In the genomic region with DNA sequence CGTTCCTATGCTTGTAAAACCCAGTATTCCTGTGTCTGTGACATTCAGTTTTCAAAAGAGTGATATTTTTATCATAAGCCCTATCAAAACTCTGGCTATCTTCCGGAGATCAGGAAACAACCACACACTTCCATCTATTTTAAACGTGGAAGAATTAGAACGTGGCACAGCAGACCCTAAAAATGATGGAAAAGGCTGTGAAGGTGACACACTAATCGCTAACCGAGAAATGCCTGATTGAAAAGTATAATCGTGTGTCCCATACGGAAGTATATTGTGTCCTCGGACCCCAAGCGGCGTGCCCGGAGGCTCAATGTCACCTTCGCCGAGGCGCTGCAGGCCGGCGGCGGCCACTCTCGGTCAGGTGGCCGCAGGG, we compare ENCODE assay signal across 1 cellular context.
TF ChIP-seq lines count a peak whose summit lies in the region.

No MANE protein-coding gene starts in this region.

TF ChIP-seq in K562, 482 proteins besides CTCF, POLR2A, EP300 and RAD21 (continued from another document and continues in another):
- TF ChIP-seq, protein P1, sequence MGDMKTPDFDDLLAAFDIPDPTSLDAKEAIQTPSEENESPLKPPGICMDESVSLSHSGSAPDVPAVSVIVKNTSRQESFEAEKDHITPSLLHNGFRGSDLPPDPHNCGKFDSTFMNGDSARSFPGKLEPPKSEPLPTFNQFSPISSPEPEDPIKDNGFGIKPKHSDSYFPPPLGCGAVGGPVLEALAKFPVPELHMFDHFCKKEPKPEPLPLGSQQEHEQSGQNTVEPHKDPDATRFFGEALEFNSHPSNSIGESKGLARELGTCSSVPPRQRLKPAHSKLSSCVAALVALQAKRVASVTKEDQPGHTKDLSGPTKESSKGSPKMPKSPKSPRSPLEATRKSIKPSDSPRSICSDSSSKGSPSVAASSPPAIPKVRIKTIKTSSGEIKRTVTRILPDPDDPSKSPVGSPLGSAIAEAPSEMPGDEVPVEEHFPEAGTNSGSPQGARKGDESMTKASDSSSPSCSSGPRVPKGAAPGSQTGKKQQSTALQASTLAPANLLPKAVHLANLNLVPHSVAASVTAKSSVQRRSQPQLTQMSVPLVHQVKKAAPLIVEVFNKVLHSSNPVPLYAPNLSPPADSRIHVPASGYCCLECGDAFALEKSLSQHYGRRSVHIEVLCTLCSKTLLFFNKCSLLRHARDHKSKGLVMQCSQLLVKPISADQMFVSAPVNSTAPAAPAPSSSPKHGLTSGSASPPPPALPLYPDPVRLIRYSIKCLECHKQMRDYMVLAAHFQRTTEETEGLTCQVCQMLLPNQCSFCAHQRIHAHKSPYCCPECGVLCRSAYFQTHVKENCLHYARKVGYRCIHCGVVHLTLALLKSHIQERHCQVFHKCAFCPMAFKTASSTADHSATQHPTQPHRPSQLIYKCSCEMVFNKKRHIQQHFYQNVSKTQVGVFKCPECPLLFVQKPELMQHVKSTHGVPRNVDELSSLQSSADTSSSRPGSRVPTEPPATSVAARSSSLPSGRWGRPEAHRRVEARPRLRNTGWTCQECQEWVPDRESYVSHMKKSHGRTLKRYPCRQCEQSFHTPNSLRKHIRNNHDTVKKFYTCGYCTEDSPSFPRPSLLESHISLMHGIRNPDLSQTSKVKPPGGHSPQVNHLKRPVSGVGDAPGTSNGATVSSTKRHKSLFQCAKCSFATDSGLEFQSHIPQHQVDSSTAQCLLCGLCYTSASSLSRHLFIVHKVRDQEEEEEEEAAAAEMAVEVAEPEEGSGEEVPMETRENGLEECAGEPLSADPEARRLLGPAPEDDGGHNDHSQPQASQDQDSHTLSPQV (IDR thresholded peaks at IDR 0.05), result 0 out of 2 replicates have a peak, but pooled peaks have one; percentile 2
- no peak for TF ChIP-seq SRSF3 (IDR thresholded peaks at IDR 0.05; ENCODE audit: insufficient read depth, low read length)
- TF ChIP-seq, protein P2, sequence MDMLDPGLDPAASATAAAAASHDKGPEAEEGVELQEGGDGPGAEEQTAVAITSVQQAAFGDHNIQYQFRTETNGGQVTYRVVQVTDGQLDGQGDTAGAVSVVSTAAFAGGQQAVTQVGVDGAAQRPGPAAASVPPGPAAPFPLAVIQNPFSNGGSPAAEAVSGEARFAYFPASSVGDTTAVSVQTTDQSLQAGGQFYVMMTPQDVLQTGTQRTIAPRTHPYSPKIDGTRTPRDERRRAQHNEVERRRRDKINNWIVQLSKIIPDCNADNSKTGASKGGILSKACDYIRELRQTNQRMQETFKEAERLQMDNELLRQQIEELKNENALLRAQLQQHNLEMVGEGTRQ (CRISPR knock-in tag; IDR thresholded peaks at IDR 0.05), result 0 out of 2 replicates have a peak, but pooled peaks have one; percentile 36
- TF ChIP-seq PML (IDR thresholded peaks at IDR 0.05; ENCODE audit: low read length), result no peak
- no peak for TF ChIP-seq TEAD4 (IDR thresholded peaks at IDR 0.05; ENCODE audit: low read length)
- TF ChIP-seq TEAD4 (CRISPR knock-in tag; IDR thresholded peaks at IDR 0.05; ENCODE audit: borderline replicate concordance), result no peak
- TF ChIP-seq DDX20 (tag; IDR thresholded peaks at IDR 0.05; ENCODE audit: low read depth), result no peak
- TF ChIP-seq SRSF1 (IDR thresholded peaks at IDR 0.05; ENCODE audit: low read depth, low read length), result no peak
- no peak for TF ChIP-seq RBBP5 (IDR thresholded peaks at IDR 0.05; ENCODE audit: borderline replicate concordance, insufficient read depth, low read length, poor library complexity, severe bottlenecking)
- TF ChIP-seq TBP (optimal IDR thresholded peaks at IDR 0.05; ENCODE audit: low read depth, low read length), result no peak
- no peak for TF ChIP-seq ZNF24 (IDR thresholded peaks at IDR 0.05)
- no peak for TF ChIP-seq ASH1L (IDR thresholded peaks at IDR 0.05; ENCODE audit: borderline replicate concordance, low read depth, partially characterized antibody)
- TF ChIP-seq MXI1 (IDR thresholded peaks at IDR 0.05; ENCODE audit: low read depth, low read length), result no peak
- TF ChIP-seq, protein P3, sequence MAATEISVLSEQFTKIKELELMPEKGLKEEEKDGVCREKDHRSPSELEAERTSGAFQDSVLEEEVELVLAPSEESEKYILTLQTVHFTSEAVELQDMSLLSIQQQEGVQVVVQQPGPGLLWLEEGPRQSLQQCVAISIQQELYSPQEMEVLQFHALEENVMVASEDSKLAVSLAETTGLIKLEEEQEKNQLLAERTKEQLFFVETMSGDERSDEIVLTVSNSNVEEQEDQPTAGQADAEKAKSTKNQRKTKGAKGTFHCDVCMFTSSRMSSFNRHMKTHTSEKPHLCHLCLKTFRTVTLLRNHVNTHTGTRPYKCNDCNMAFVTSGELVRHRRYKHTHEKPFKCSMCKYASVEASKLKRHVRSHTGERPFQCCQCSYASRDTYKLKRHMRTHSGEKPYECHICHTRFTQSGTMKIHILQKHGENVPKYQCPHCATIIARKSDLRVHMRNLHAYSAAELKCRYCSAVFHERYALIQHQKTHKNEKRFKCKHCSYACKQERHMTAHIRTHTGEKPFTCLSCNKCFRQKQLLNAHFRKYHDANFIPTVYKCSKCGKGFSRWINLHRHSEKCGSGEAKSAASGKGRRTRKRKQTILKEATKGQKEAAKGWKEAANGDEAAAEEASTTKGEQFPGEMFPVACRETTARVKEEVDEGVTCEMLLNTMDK (IDR thresholded peaks at IDR 0.05; ENCODE audit: borderline replicate concordance, insufficient read depth, low read depth, low read length, poor library complexity, severe bottlenecking), result peak; percentile 16
- no peak for TF ChIP-seq DIDO1 (tag; IDR thresholded peaks at IDR 0.05; ENCODE audit: low read depth)
- no peak for TF ChIP-seq BHLHE40 (IDR thresholded peaks at IDR 0.05; ENCODE audit: low read length)
- TF ChIP-seq, protein P4, sequence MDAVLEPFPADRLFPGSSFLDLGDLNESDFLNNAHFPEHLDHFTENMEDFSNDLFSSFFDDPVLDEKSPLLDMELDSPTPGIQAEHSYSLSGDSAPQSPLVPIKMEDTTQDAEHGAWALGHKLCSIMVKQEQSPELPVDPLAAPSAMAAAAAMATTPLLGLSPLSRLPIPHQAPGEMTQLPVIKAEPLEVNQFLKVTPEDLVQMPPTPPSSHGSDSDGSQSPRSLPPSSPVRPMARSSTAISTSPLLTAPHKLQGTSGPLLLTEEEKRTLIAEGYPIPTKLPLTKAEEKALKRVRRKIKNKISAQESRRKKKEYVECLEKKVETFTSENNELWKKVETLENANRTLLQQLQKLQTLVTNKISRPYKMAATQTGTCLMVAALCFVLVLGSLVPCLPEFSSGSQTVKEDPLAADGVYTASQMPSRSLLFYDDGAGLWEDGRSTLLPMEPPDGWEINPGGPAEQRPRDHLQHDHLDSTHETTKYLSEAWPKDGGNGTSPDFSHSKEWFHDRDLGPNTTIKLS (IDR thresholded peaks at IDR 0.05; ENCODE audit: borderline replicate concordance, low read depth), result no peak
- no peak for TF ChIP-seq SRF (CRISPR knock-in tag; IDR thresholded peaks at IDR 0.05)
- no peak for TF ChIP-seq LCOR (CRISPR knock-in tag; IDR thresholded peaks at IDR 0.05)
- no peak for TF ChIP-seq PHF8 (IDR thresholded peaks at IDR 0.05; ENCODE audit: borderline replicate concordance, low read length)
- no peak for TF ChIP-seq ZNF253 (CRISPR knock-in tag; conservative IDR thresholded peaks at IDR 0.05)
- TF ChIP-seq, protein P5, sequence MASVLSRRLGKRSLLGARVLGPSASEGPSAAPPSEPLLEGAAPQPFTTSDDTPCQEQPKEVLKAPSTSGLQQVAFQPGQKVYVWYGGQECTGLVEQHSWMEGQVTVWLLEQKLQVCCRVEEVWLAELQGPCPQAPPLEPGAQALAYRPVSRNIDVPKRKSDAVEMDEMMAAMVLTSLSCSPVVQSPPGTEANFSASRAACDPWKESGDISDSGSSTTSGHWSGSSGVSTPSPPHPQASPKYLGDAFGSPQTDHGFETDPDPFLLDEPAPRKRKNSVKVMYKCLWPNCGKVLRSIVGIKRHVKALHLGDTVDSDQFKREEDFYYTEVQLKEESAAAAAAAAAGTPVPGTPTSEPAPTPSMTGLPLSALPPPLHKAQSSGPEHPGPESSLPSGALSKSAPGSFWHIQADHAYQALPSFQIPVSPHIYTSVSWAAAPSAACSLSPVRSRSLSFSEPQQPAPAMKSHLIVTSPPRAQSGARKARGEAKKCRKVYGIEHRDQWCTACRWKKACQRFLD (CRISPR knock-in tag; IDR thresholded peaks at IDR 0.05), result no peak; the same call in 1 of the 2 replicates
- no peak for TF ChIP-seq ESRRB (CRISPR knock-in tag; IDR thresholded peaks at IDR 0.05; ENCODE audit: borderline replicate concordance)
- TF ChIP-seq, protein P6, sequence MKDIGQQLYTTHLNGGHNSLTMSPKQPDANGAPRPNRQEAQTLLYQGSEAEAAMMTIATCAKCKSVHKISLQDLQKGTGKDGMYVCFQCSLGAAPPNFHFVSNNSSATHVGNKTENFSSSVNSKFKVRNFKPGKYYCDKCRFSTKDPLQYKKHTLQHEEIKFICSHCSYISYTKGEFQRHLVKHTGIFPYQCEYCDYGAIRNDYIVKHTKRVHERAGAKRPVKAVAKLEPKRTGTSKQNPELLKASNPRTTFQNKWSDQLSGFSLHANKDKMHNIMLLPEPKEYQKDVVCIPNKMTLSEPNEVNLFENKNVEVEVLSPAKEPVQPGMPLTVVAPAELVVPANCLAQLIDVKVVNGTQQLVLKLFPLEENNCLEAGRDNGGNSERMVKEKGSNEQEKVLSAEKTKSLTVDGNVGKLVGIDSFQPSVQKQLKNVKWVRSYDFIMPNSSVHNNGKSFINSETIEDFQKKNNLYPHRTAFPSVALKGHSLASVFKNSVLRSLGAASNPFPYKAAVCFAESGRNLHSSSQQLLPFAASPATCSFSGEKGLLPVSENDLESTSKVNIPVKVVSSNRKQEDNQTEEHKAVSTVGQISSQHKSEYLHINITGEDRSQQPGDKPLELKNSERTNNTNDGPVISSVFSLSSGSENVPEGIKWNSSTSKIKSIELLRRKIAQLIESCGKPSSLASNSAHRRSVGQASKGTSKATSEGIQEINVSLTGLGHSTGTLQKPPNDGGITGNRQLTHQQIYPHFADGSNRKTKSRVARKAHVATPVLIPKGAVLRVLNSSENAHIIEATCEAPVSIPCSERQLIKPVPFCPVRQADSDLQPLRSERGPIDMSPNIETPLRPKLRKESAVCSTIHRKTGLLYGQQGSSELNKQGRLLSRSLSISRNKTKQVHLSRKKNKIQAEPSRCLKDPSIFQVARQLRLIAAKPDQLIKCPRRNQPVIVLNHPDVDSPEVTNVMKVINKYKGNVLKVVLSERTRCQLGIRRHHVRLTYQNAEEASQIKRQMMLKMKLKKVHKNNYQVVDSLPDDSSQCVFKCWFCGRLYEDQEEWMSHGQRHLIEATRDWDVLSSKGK (CRISPR knock-in tag; IDR thresholded peaks at IDR 0.05), result no peak
- TF ChIP-seq, protein P7, sequence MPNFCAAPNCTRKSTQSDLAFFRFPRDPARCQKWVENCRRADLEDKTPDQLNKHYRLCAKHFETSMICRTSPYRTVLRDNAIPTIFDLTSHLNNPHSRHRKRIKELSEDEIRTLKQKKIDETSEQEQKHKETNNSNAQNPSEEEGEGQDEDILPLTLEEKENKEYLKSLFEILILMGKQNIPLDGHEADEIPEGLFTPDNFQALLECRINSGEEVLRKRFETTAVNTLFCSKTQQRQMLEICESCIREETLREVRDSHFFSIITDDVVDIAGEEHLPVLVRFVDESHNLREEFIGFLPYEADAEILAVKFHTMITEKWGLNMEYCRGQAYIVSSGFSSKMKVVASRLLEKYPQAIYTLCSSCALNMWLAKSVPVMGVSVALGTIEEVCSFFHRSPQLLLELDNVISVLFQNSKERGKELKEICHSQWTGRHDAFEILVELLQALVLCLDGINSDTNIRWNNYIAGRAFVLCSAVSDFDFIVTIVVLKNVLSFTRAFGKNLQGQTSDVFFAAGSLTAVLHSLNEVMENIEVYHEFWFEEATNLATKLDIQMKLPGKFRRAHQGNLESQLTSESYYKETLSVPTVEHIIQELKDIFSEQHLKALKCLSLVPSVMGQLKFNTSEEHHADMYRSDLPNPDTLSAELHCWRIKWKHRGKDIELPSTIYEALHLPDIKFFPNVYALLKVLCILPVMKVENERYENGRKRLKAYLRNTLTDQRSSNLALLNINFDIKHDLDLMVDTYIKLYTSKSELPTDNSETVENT (CRISPR knock-in tag; IDR thresholded peaks at IDR 0.05), result no peak
- no peak for TF ChIP-seq TCF7 (IDR thresholded peaks at IDR 0.05; ENCODE audit: borderline replicate concordance)
- TF ChIP-seq, protein P8, sequence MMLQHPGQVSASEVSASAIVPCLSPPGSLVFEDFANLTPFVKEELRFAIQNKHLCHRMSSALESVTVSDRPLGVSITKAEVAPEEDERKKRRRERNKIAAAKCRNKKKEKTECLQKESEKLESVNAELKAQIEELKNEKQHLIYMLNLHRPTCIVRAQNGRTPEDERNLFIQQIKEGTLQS (IDR thresholded peaks at IDR 0.05), result no peak
- TF ChIP-seq, protein P8 (CRISPR knock-in tag; conservative IDR thresholded peaks at IDR 0.05), result no peak
- TF ChIP-seq PCBP2 (IDR thresholded peaks at IDR 0.05; ENCODE audit: low read depth, low read length, poor library complexity, severe bottlenecking), result no peak
- no peak for TF ChIP-seq MYBL2 (IDR thresholded peaks at IDR 0.05; ENCODE audit: low read depth)
- TF ChIP-seq MYBL2 (CRISPR knock-in tag; IDR thresholded peaks at IDR 0.05; ENCODE audit: borderline replicate concordance), result no peak
- TF ChIP-seq NR3C1 (CRISPR knock-in tag; IDR thresholded peaks at IDR 0.05), result no peak
- no peak for TF ChIP-seq SRSF9 (IDR thresholded peaks at IDR 0.05; ENCODE audit: borderline replicate concordance, low read depth, low read length)
- TF ChIP-seq KLF1 (tag; IDR thresholded peaks at IDR 0.05), result no peak
- no peak for TF ChIP-seq TAF15 (IDR thresholded peaks at IDR 0.05; ENCODE audit: low read depth, low read length)
- TF ChIP-seq NR2C1 (IDR thresholded peaks at IDR 0.05), result no peak; the same call in 1 of the 2 replicates
- TF ChIP-seq NR2C1 (tag; IDR thresholded peaks at IDR 0.05), result no peak; the same call in 1 of the 2 replicates
- no peak for TF ChIP-seq RBM22 (IDR thresholded peaks at IDR 0.05; ENCODE audit: low read depth, low read length, poor library complexity, severe bottlenecking)
- no peak for TF ChIP-seq RBM14 (IDR thresholded peaks at IDR 0.05; ENCODE audit: borderline replicate concordance, insufficient read depth, low read depth, low read length)
- no peak for TF ChIP-seq NFYB (IDR thresholded peaks at IDR 0.05; ENCODE audit: extremely low read depth, insufficient read length)
- TF ChIP-seq EGR1 (conservative IDR thresholded peaks at IDR 0.05), result no peak
- no peak for TF ChIP-seq SMC3 (conservative IDR thresholded peaks at IDR 0.05; ENCODE audit: insufficient read depth, low read depth, low read length)
- TF ChIP-seq NRF1 (conservative IDR thresholded peaks at IDR 0.05 in 1 of 2, IDR thresholded peaks at IDR 0.05 in 1 of 2), result no peak
- TF ChIP-seq ZNF143 (CRISPR knock-in tag; IDR thresholded peaks at IDR 0.05), result no peak
- no peak for TF ChIP-seq STAT5A (IDR thresholded peaks at IDR 0.05; ENCODE audit: borderline replicate concordance, low read length)
- no peak for TF ChIP-seq FOXK1 (CRISPR knock-in tag; IDR thresholded peaks at IDR 0.05; ENCODE audit: borderline replicate concordance)
- TF ChIP-seq BRD9 (IDR thresholded peaks at IDR 0.05; ENCODE audit: low read depth, partially characterized antibody), result no peak
- no peak for TF ChIP-seq MIER1 (IDR thresholded peaks at IDR 0.05; ENCODE audit: low read depth)
- TF ChIP-seq, protein P9, sequence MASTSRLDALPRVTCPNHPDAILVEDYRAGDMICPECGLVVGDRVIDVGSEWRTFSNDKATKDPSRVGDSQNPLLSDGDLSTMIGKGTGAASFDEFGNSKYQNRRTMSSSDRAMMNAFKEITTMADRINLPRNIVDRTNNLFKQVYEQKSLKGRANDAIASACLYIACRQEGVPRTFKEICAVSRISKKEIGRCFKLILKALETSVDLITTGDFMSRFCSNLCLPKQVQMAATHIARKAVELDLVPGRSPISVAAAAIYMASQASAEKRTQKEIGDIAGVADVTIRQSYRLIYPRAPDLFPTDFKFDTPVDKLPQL (IDR thresholded peaks at IDR 0.05; ENCODE audit: extremely low read depth, insufficient read length), result no peak
